19 cellular contexts compared by ENCODE assay signal in genomic region chr6:113287396-113287795, GRCh38.
DNase-seq lines count a peak whose midpoint lies in the region; ATAC-seq lines count a peak whose summit lies in the region.
"Had no signal": no experiment of that assay in that cellular context is flagged by ENCODE, and none has a peak within 500 bp of the region (broad histone marks: within the 10 kb centered on the region; RNA-seq: fewer than 3 reads in every experiment).

No MANE protein-coding gene starts in this region.

- peaks cover 0 to 6% of the 10 kb centered on the region in 2 donors for H3K36me3 Mint-ChIP-seq in naive B cell

- H3K4me1 Mint-ChIP-seq in naive B cell: peaks cover 6 to 12% (median 7%) of the 10 kb centered on the region in 3 donors
- H3K4me1 Mint-ChIP-seq: nephron progenitor cell had no signal

- peak overlapping the region in 1 of 6 donors; percentile 22 for H3K27ac Mint-ChIP-seq in naive B cell
- H3K27ac Mint-ChIP-seq: nephron progenitor cell, progenitor cell of endocrine pancreas had no signal

- DNase-seq in naive B cell (no peak), AML-193 (lab: John Stamatoyannopoulos, UW) (no peak)
- DNase-seq in activated CD8-positive, alpha-beta memory T cell treated with anti-CD3 and anti-CD28 coated beads, Interleukin-2, amount 50 U/mL, for 4 hours: no peak
- DNase-seq: activated CD4-positive, alpha-beta T cell treated with anti-CD3 and anti-CD28 coated beads, Interleukin-2, amount 50 U/mL, for 4 hours; activated naive CD4-positive, alpha-beta T cell treated with anti-CD3 and anti-CD28 coated beads, Interleukin-2, amount 50 U/mL, for 16 hours; activated T-cell treated with anti-CD3 and anti-CD28 coated beads, Interleukin-2, amount 50 U/mL, for 1 hour; Caco-2; HCEC 1CT; hypothalamus; NCI-H1436 treated with DMSO at 0.1 percent for 48 hours; NCI-H345; nephron progenitor cell; stimulated activated CD4-positive, alpha-beta T cell treated with anti-CD3 and anti-CD28 coated beads, Interleukin-4, amount 100 ng/mL, for 4 hours; stimulated activated CD8-positive, alpha-beta memory T cell treated with anti-CD3 and anti-CD28 coated beads, Interleukin-4, amount 100 ng/mL, for 48 hours had no signal

- peak overlapping the region in 2 of 8 donors; percentile 8 to 27 for H3K4me3 Mint-ChIP-seq in naive B cell
- H3K4me3 Mint-ChIP-seq: nephron progenitor cell had no signal

- peaks cover 0 to 11% (median 0%) of the 10 kb centered on the region in 3 donors for H3K27me3 Mint-ChIP-seq in naive B cell
- H3K27me3 Mint-ChIP-seq: progenitor cell of endocrine pancreas had no signal

- H3K9me3 Mint-ChIP-seq in naive B cell: peaks cover 0 to 21% (median 9%) of the 10 kb centered on the region in 7 donors

- ATAC-seq in GM18517 (IDR thresholded peaks at IDR 0.05; ENCODE audit: unreplicated experiment) (peak; percentile 56), GM21390 (IDR thresholded peaks at IDR 0.05; ENCODE audit: unreplicated experiment) (peak; percentile 68), HG03039 (IDR thresholded peaks at IDR 0.05; ENCODE audit: unreplicated experiment) (peak; percentile 72), naive B cell (ENCODE audit: low read depth in 2 of 2) (peak; percentile 46 to 55), GM21528 (IDR thresholded peaks at IDR 0.05; ENCODE audit: low FRiP score, unreplicated experiment) (no peak)
